In genomic region chr19:3120611-3121231, GRCh38 we compare ENCODE assay signal across 22 cellular contexts. TPM values are rescaled to one million over a fixed set of nuclear protein-coding genes. Genes with fewer than 3 reads are reported as not detected.
A peak's percentile ranks its signal among the peaks of the same experiment; 100 is the strongest.
DNase-seq lines count a peak whose midpoint lies in the region; ATAC-seq and TF ChIP-seq lines count a peak whose summit lies in the region.
"Had no signal": no experiment of that assay in that cellular context is flagged by ENCODE, and none has a peak within 500 bp of the region (broad histone marks: within the 10 kb centered on the region; RNA-seq: fewer than 3 reads in every experiment).

No MANE protein-coding gene starts in this region.

- intact Hi-C loops in Right ventricle myocardium superior (cut with DNase I) (no loop called here), psoas muscle (cut with DNase I) (loop anchor here in 1 of 2 donors (10.0 kb wide), 1 partner anchor 46 kb away; no protein-coding TSS in a partner anchor), prostate gland (cut with DNase I) (no loop called here)

- H3K4me3 ChIP-seq in right atrium auricular region, result no peak overlapping the region
- H3K4me3 ChIP-seq in psoas muscle, result no peak overlapping the region
- H3K4me3 ChIP-seq in prostate gland, result no peak overlapping the region
- H3K4me3 ChIP-seq: MG63, SJSA1 had no signal

- H3K9me3 Mint-ChIP-seq in chondrocyte (ENCODE audit: low read depth) (no peaks in the 10 kb centered on the region), osteocyte (ENCODE audit: unreplicated experiment) (no peaks in the 10 kb centered on the region)

- H3K27ac ChIP-seq in right atrium auricular region, result peak overlapping the region in 1 of 2 donors; percentile 55
- H3K27ac ChIP-seq in psoas muscle, result no peak overlapping the region
- no peak overlapping the region for H3K27ac ChIP-seq in prostate gland
- H3K27ac ChIP-seq: SJSA1 had no signal

- H3K4me1 ChIP-seq in right atrium auricular region, result peaks cover 0 to 4% of the 10 kb centered on the region in 2 donors
- no peaks in the 10 kb centered on the region for H3K4me1 ChIP-seq in psoas muscle
- H3K4me1 ChIP-seq in prostate gland (replicated peaks), result no peaks in the 10 kb centered on the region

- ATAC-seq in Right ventricle myocardium superior (ENCODE audit: poor library complexity) (no peak), psoas muscle (no peak)

- H3K27ac Mint-ChIP-seq in chondrocyte (ENCODE audit: unreplicated experiment), result no peak overlapping the region
- no peak overlapping the region for H3K27ac Mint-ChIP-seq in osteocyte (ENCODE audit: unreplicated experiment)

- no peak for TF ChIP-seq CTCF in right atrium auricular region (IDR thresholded peaks at IDR 0.05)
- TF ChIP-seq CTCF in chondrocyte (IDR thresholded peaks at IDR 0.05), result no peak
- no peak for TF ChIP-seq CTCF in psoas muscle (IDR thresholded peaks at IDR 0.05)
- TF ChIP-seq CTCF in prostate gland (IDR thresholded peaks at IDR 0.05), result no peak
- no peak for TF ChIP-seq CTCF in osteocyte (IDR thresholded peaks at IDR 0.05)

- H3K27me3 Mint-ChIP-seq in chondrocyte (ENCODE audit: low read depth) (no peaks in the 10 kb centered on the region), osteocyte (ENCODE audit: unreplicated experiment) (no peaks in the 10 kb centered on the region)

- peaks cover 47% of the 10 kb centered on the region for H3K36me3 ChIP-seq in right atrium auricular region
- peaks cover 0 to 46% of the 10 kb centered on the region in 2 donors for H3K36me3 ChIP-seq in psoas muscle (ENCODE audit: insufficient read depth in 1 of 2, low read depth in 1 of 2)
- H3K36me3 ChIP-seq in prostate gland, result peaks cover 0 to 8% of the 10 kb centered on the region in 2 donors
- H3K36me3 ChIP-seq: MG63 had no signal

- H3K27me3 ChIP-seq in right atrium auricular region, result no peaks in the 10 kb centered on the region
- H3K27me3 ChIP-seq in psoas muscle (ENCODE audit: insufficient read depth in 3 of 3, low read length in 2 of 3), result no peaks in the 10 kb centered on the region
- H3K27me3 ChIP-seq in prostate gland (replicated peaks; ENCODE audit: insufficient read depth), result no peaks in the 10 kb centered on the region
- H3K27me3 ChIP-seq: MG63, SJSA1 had no signal

- no peak for TF ChIP-seq POLR2A in prostate gland (IDR thresholded peaks at IDR 0.05)

- no peak overlapping the region for H3K4me3 Mint-ChIP-seq in chondrocyte (ENCODE audit: unreplicated experiment)
- no peak overlapping the region for H3K4me3 Mint-ChIP-seq in osteocyte (ENCODE audit: unreplicated experiment)

- 92 to 94% (median 93%) methylated on average over 26 to 31 of the region's 31 CpGs for WGBS in psoas muscle, 3 donors
- WGBS in prostate gland, result 91% methylated on average over 31 of the region's 31 CpGs

- DNase-seq in Right ventricle myocardium superior, result peak; percentile 40
- no peak for DNase-seq in right atrium auricular region (ENCODE audit: low spot score)
- peak; percentile 75 for DNase-seq in chondrocyte (ENCODE audit: low spot score)
- peak; percentile 13 to 48 for DNase-seq in psoas muscle
- no peak for DNase-seq in prostate gland (ENCODE audit: low spot score)
- DNase-seq in osteocyte (ENCODE audit: extremely low spot score, unreplicated experiment), result no peak
- DNase-seq: 8988T, DMS79 treated with DMSO at 0.1 percent for 48 hours, IMR-90, Kasumi-1, MG63, NCI-H1048, NCI-H1436, NCI-H1930, NCI-H226, NCI-H524, NCI-H82, RPMI8226 had no signal

- H3K4me1 Mint-ChIP-seq in chondrocyte (ENCODE audit: low read depth), result peaks cover 9% of the 10 kb centered on the region
- peaks cover 4% of the 10 kb centered on the region for H3K4me1 Mint-ChIP-seq in osteocyte (ENCODE audit: unreplicated experiment)

- H3K36me3 Mint-ChIP-seq in chondrocyte (ENCODE audit: low read depth), result peaks cover 6% of the 10 kb centered on the region
- H3K36me3 Mint-ChIP-seq in osteocyte (ENCODE audit: unreplicated experiment), result peaks cover 6% of the 10 kb centered on the region

- H3K9me3 ChIP-seq in right atrium auricular region (no peaks in the 10 kb centered on the region), psoas muscle (no peaks in the 10 kb centered on the region), prostate gland (no peaks in the 10 kb centered on the region)
- H3K9me3 ChIP-seq: MG63, SJSA1 had no signal

RNA-seq across cellular contexts. Expression of gene GNA15, which starts 15.1 kb away (rescaled TPM):
- 2.8 TPM for total RNA-seq in Right ventricle myocardium superior
- total RNA-seq in right atrium auricular region, result 1 to 10 TPM in 1 of 2 donors, under 1 TPM in 1; 0.74 to 3.0 TPM
- not detected in 3 replicates for total RNA-seq in chondrocyte
- total RNA-seq in psoas muscle, result 1 to 10 TPM in 3 of 4 donors, under 1 TPM in 1; 0.91 to 1.9 (median 1.3) TPM
- under 1 TPM; 0.18 to 0.56 (median 0.31) TPM for polyA plus RNA-seq in psoas muscle
- total RNA-seq in prostate gland, result 10 to 100 TPM; 11.1 to 13.3 TPM
- total RNA-seq in osteocyte, result not detected in 2 replicates
- total RNA-seq: H4 had no signal
- polyA plus RNA-seq: AG04450, IMR-90 had no signal

RNA-seq across cellular contexts. Expression of gene GNA11, which starts 26.6 kb away (rescaled TPM):
- 61.3 TPM for total RNA-seq in Right ventricle myocardium superior
- total RNA-seq in right atrium auricular region, result 10 to 100 TPM; 58.4 to 77.9 TPM
- total RNA-seq in chondrocyte, result 62.1 to 68.9 TPM (median 68.1 TPM) in 3 replicates
- total RNA-seq in psoas muscle, result 10 to 100 TPM; 46.7 to 62.4 (median 52.0) TPM
- 10 to 100 TPM; 32.9 to 85.2 (median 33.4) TPM for polyA plus RNA-seq in psoas muscle
- total RNA-seq in prostate gland, result 100 to 1,000 TPM in 1 of 2 donors, 10 to 100 TPM in 1; 61.3 to 117 TPM
- total RNA-seq in osteocyte, result 65.5 and 69.9 TPM in 2 replicates

RNA-seq across cellular contexts. Expression of gene S1PR4, which starts 57.8 kb away (rescaled TPM):
- 0.27 TPM for total RNA-seq in Right ventricle myocardium superior
- under 1 TPM; 0.48 to 0.94 TPM for total RNA-seq in right atrium auricular region
- not detected in 3 replicates for total RNA-seq in chondrocyte
- total RNA-seq in psoas muscle, result under 1 TPM; 0.40 to 0.79 (median 0.70) TPM
- polyA plus RNA-seq in psoas muscle, result under 1 TPM; 0.63 to 0.94 (median 0.77) TPM
- total RNA-seq in prostate gland, result 1 to 10 TPM in 1 of 2 donors, under 1 TPM in 1; 0.14 to 1.5 TPM
- total RNA-seq in osteocyte, result not detected in 2 replicates
- total RNA-seq: G401, H4, IMR-90, SJSA1 had no signal
- polyA plus RNA-seq: AG04450, IMR-90 had no signal

RNA-seq across cellular contexts. Expression of gene TLE5, which starts 58.4 kb away (rescaled TPM):
- 760 TPM for total RNA-seq in Right ventricle myocardium superior
- total RNA-seq in right atrium auricular region, result 1,000 to 10,000 TPM in 1 of 2 donors, 100 to 1,000 TPM in 1; 869 to 1,050 TPM
- total RNA-seq in chondrocyte, result 223 to 306 TPM (median 303 TPM) in 3 replicates
- total RNA-seq in psoas muscle, result 100 to 1,000 TPM; 390 to 607 (median 551) TPM
- 100 to 1,000 TPM; 450 to 786 (median 780) TPM for polyA plus RNA-seq in psoas muscle
- 100 to 1,000 TPM; 546 to 767 TPM for total RNA-seq in prostate gland
- 359 and 366 TPM in 2 replicates for total RNA-seq in osteocyte

Comparison
In these comparisons a context has a peak if more than half of its experiments do, and no peak if none do; other contexts are left out.
1. DNase-seq: peak in Right ventricle myocardium superior (single experiment), chondrocyte (single experiment) and psoas muscle (2 of 2); none in right atrium auricular region (single experiment), prostate gland (single experiment) and osteocyte (single experiment).